ENCODE assay signal across 8 cellular contexts in the genomic region with DNA sequence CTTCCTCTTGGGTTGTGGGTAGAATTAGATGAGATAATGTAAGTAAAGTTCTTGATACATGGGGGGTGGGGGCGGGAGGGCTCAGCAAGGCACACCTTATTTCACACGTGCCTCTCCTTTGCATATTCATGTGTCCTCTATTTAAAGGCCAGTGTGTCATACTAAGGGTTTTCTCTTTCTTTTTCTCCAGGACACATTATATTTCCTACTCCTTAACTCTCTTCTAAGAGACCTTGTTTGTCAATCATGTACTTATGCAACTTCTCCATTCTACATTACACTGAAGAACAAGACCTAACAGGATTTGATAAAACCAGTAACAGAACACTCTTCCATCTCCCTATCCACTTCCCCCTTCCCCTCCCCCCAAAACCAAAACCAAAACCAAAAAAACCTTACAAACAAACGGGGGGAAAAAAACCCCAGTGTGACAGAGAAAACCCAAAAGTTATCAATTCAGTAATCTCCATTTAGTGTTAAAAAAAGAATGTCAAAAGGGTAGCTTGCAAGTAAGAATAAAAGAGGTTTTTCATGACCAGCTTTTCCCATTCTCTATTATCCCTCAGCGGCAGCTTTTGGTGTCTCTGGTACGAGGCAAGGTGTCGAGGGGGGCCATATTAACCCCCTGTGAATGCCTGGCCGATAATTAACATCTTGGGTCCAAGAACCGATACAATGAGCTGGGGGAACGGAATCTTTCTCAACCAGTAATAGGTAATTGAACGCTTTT.
DNase-seq lines count a peak whose midpoint lies in the region; ATAC-seq and TF ChIP-seq lines count a peak whose summit lies in the region.

No MANE protein-coding gene starts in this region.

- H3K27me3 ChIP-seq in layer of hippocampus (ENCODE audit: control insufficient read depth, insufficient read depth, low read length) (no peaks in the 10 kb centered on the region), testis (no peaks in the 10 kb centered on the region)

- H3K27ac ChIP-seq in layer of hippocampus (ENCODE audit: low read depth, low read length) (peak overlapping the region; percentile 67), testis (peak overlapping the region in 1 of 2 donors; percentile 68)

- no peaks in the 10 kb centered on the region for H3K4me1 Mint-ChIP-seq in activated T-helper 17 cell treated with anti-CD3 and anti-CD28 coated beads, Interleukin-2, amount 50 U/mL, for 72 hours

- peaks cover 3% of the 10 kb centered on the region for H3K4me1 ChIP-seq in testis

- intact Hi-C loops in testis (cut with DNase I; ENCODE audit: low total_unique reads), result no loop called here

- H3K4me3 ChIP-seq in NB4 (ENCODE audit: low read depth, low read length), result peak overlapping the region; percentile 11
- peak overlapping the region; percentile 60 to 71 for H3K4me3 ChIP-seq in testis

- H3K27ac Mint-ChIP-seq in activated T-helper 17 cell treated with anti-CD3 and anti-CD28 coated beads, Interleukin-2, amount 50 U/mL, for 72 hours, result no peak overlapping the region

- H3K9me3 Mint-ChIP-seq in activated T-helper 17 cell treated with anti-CD3 and anti-CD28 coated beads, Interleukin-2, amount 50 U/mL, for 72 hours, result peaks cover 3% of the 10 kb centered on the region

- no peaks in the 10 kb centered on the region for H3K9me3 ChIP-seq in testis

- TF ChIP-seq CTCF in NB4 (IDR thresholded peaks at IDR 0.05; ENCODE audit: low read depth, low read length) (no peak), testis (IDR thresholded peaks at IDR 0.05) (no peak)

- DNase-seq in NB4 (ENCODE audit: low read depth), result peak; percentile 58
- DNase-seq in astrocyte of the hippocampus (ENCODE audit: low read depth, low spot score), result peak; percentile 20
- DNase-seq in testis, result peak; percentile 22
- no peak for DNase-seq in HK-2 (ENCODE audit: unreplicated experiment)
- no peak for DNase-seq in DMS153 treated with DMSO at 0.1 percent for 48 hours (lab: John Stamatoyannopoulos, UW; ENCODE audit: unreplicated experiment)

- 29 to 37% methylated on average over 10 of the region's 10 CpGs for WGBS in testis, 2 donors

- H3K36me3 Mint-ChIP-seq in activated T-helper 17 cell treated with anti-CD3 and anti-CD28 coated beads, Interleukin-2, amount 50 U/mL, for 72 hours (ENCODE audit: low read depth), result no peaks in the 10 kb centered on the region

- H3K4me3 Mint-ChIP-seq in activated T-helper 17 cell treated with anti-CD3 and anti-CD28 coated beads, Interleukin-2, amount 50 U/mL, for 72 hours, result no peak overlapping the region

- H3K27me3 Mint-ChIP-seq in activated T-helper 17 cell treated with anti-CD3 and anti-CD28 coated beads, Interleukin-2, amount 50 U/mL, for 72 hours, result peaks cover 15% of the 10 kb centered on the region

- TF ChIP-seq POLR2A in NB4 (IDR thresholded peaks at IDR 0.05; ENCODE audit: extremely low read depth, insufficient read length), result no peak
- TF ChIP-seq POLR2A in testis (IDR thresholded peaks at IDR 0.05), result no peak

- no peaks in the 10 kb centered on the region for H3K36me3 ChIP-seq in testis (ENCODE audit: low read depth, missing control alignments)

- ATAC-seq in GM18867 (IDR thresholded peaks at IDR 0.05; ENCODE audit: unreplicated experiment), result peak; percentile 50
- ATAC-seq in activated T-helper 17 cell treated with anti-CD3 and anti-CD28 coated beads, Interleukin-2, amount 50 U/mL, for 72 hours (replicated peaks), result no peak

Comparison
In these comparisons a context has a peak if more than half of its experiments do, and no peak if none do; other contexts are left out.
1. DNase-seq: peak in NB4 (single experiment), astrocyte of the hippocampus (single experiment) and testis (single experiment); none in HK-2 (single experiment) and DMS153 treated with DMSO at 0.1 percent for 48 hours (single experiment).